10 cellular contexts compared by ENCODE assay signal in genomic region chr3:127738192-127738840, GRCh38.
DNase-seq lines count a peak whose midpoint lies in the region; ATAC-seq and TF ChIP-seq lines count a peak whose summit lies in the region.
"Had no signal": no experiment of that assay in that cellular context is flagged by ENCODE, and none has a peak within 500 bp of the region (broad histone marks: within the 10 kb centered on the region; RNA-seq: fewer than 3 reads in every experiment).

No MANE protein-coding gene starts in this region.

- no peak overlapping the region for H2AK5ac ChIP-seq in H9 (ENCODE audit: insufficient read length, low read length)

- TF ChIP-seq CTCF in MM.1S (IDR thresholded peaks at IDR 0.05; ENCODE audit: low read length) (no peak), coronary artery (IDR thresholded peaks at IDR 0.05) (no peak), glutamatergic neuron (IDR thresholded peaks at IDR 0.05; ENCODE audit: partially characterized antibody, unreplicated experiment) (no peak), H9 (conservative IDR thresholded peaks at IDR 0.05) (no peak)

- H3K18ac ChIP-seq in H9 (ENCODE audit: insufficient read length, low read depth, low read length) = no peak overlapping the region

- ATAC-seq in HG03175 (IDR thresholded peaks at IDR 0.05; ENCODE audit: unreplicated experiment) = no peak
- ATAC-seq: activated naive CD4-positive, alpha-beta T cell treated with anti-CD3 and anti-CD28 coated beads, Interleukin-2, amount 50 U/mL, for 72 hours had no signal

- H3K4me2 ChIP-seq in BLaER1 treated with 17β-estradiol and CSF1 and Interleukin-3, amounts not matched to agents 10 nM and 100 nM = peak overlapping the region in 9 of 11 experiments; percentile 15 to 98 (median 51); a peak in 12 of 22 replicates
- H3K4me2 ChIP-seq in MM.1S (ENCODE audit: low read depth, low read length) = no peak overlapping the region
- no peak overlapping the region for H3K4me2 ChIP-seq in H9 (ENCODE audit: insufficient read depth, insufficient read length, low read length)

- H3K27me3 ChIP-seq in BLaER1 treated with 17β-estradiol and CSF1 and Interleukin-3, amounts not matched to agents 10 nM and 100 nM = peaks cover 0 to 14% (median 0%) of the 10 kb centered on the region in 11 experiments; a peak in 6 of 22 replicates
- H3K27me3 ChIP-seq in MM.1S (replicated peaks; ENCODE audit: insufficient read depth, low read length) (no peaks in the 10 kb centered on the region), muscle layer of duodenum (ENCODE audit: low read depth, low read length) (no peaks in the 10 kb centered on the region), H9 (ENCODE audit: insufficient read depth, low read length) (no peaks in the 10 kb centered on the region)

- no peaks in the 10 kb centered on the region for H3K9me3 ChIP-seq in BLaER1 treated with 17β-estradiol and CSF1 and Interleukin-3, amounts not matched to agents 10 nM and 100 nM (replicated peaks in 1 of 11)
- H3K9me3 ChIP-seq in MM.1S (replicated peaks; ENCODE audit: insufficient read depth, low read length) (no peaks in the 10 kb centered on the region), muscle layer of duodenum (ENCODE audit: control insufficient read depth in 1 of 2, low read length in 2 of 2) (no peaks in the 10 kb centered on the region), H9 (ENCODE audit: control insufficient read depth, low read depth, low read length) (no peaks in the 10 kb centered on the region)

- H2BK12ac ChIP-seq in H9 (ENCODE audit: insufficient read length, low read depth, low read length) = no peak overlapping the region

- no peaks in the 10 kb centered on the region for H3K36me3 ChIP-seq in BLaER1 treated with 17β-estradiol and CSF1 and Interleukin-3, amounts not matched to agents 10 nM and 100 nM
- H3K36me3 ChIP-seq in MM.1S (replicated peaks; ENCODE audit: insufficient read depth, low read length) = no peaks in the 10 kb centered on the region
- H3K36me3 ChIP-seq in muscle layer of duodenum (ENCODE audit: control insufficient read depth in 1 of 2, insufficient read depth in 2 of 2, low read length in 2 of 2) = no peaks in the 10 kb centered on the region

- H3K27ac Mint-ChIP-seq in glutamatergic neuron (ENCODE audit: unreplicated experiment) (no peak overlapping the region), H9 (no peak overlapping the region)
- H3K27ac Mint-ChIP-seq: activated naive CD4-positive, alpha-beta T cell treated with anti-CD3 and anti-CD28 coated beads, Interleukin-2, amount 50 U/mL, for 72 hours; T-helper 1 cell treated with Interleukin-12 subunit alpha and Interleukin-12 subunit beta and Interleukin-4 antibody, amounts not matched to agents 30 μg/mL and 1 μg/mL, for 36 hours had no signal

- no peak overlapping the region for H4K91ac ChIP-seq in H9 (ENCODE audit: insufficient read length, low read depth, low read length)

- no peak overlapping the region for H2BK20ac ChIP-seq in H9 (ENCODE audit: low read depth, low read length, poor library complexity, severe bottlenecking)

- H3K23ac ChIP-seq in H9 (ENCODE audit: insufficient read length, low read depth, low read length) = no peak overlapping the region

- H2BK15ac ChIP-seq in H9 (ENCODE audit: low read depth, low read length) = no peak overlapping the region

- H3K4me1 ChIP-seq in BLaER1 treated with 17β-estradiol and CSF1 and Interleukin-3, amounts not matched to agents 10 nM and 100 nM = peaks cover 41 to 76% (median 48%) of the 10 kb centered on the region in 10 experiments
- H3K4me1 ChIP-seq in MM.1S (ENCODE audit: low read length) (peaks cover 34% of the 10 kb centered on the region), muscle layer of duodenum (ENCODE audit: control insufficient read depth in 1 of 2, insufficient read depth in 2 of 2, low read length in 2 of 2) (peaks cover 14 to 35% of the 10 kb centered on the region in 2 donors), H9 (ENCODE audit: insufficient read depth, low read length) (no peaks in the 10 kb centered on the region)

- peaks cover 21% of the 10 kb centered on the region for H3K4me1 Mint-ChIP-seq in glutamatergic neuron (ENCODE audit: low read depth, unreplicated experiment)
- peaks cover 22 to 24% of the 10 kb centered on the region in 2 experiments for H3K4me1 Mint-ChIP-seq in H9

- H3K9me3 Mint-ChIP-seq in glutamatergic neuron (ENCODE audit: unreplicated experiment) (no peaks in the 10 kb centered on the region), H9 (no peaks in the 10 kb centered on the region; a peak in 1 of 5 replicates)
- H3K9me3 Mint-ChIP-seq: activated naive CD4-positive, alpha-beta T cell treated with anti-CD3 and anti-CD28 coated beads, Interleukin-2, amount 50 U/mL, for 72 hours; T-helper 1 cell treated with Interleukin-12 subunit alpha and Interleukin-12 subunit beta and Interleukin-4 antibody, amounts not matched to agents 30 μg/mL and 1 μg/mL, for 36 hours had no signal

- no peak overlapping the region for H2BK120ac ChIP-seq in H9 (ENCODE audit: low read depth, low read length, poor library complexity, severe bottlenecking)

- no peak overlapping the region for H3K14ac ChIP-seq in H9 (ENCODE audit: insufficient read depth, low read length)

- H4K5ac ChIP-seq in H9 (ENCODE audit: insufficient read length, low read depth, low read length) = no peak overlapping the region

- H3K27me3 Mint-ChIP-seq in glutamatergic neuron (ENCODE audit: unreplicated experiment) (peaks cover 7% of the 10 kb centered on the region), H9 (ENCODE audit: low read depth) (peaks cover 25% of the 10 kb centered on the region)

- H2AFZ ChIP-seq in MM.1S (ENCODE audit: low read length) (peak overlapping the region; percentile 54), H9 (ENCODE audit: low read length) (no peak overlapping the region)

- H3K4me3 Mint-ChIP-seq in glutamatergic neuron (ENCODE audit: unreplicated experiment) (no peak overlapping the region), H9 (no peak overlapping the region)
- H3K4me3 Mint-ChIP-seq: T-helper 1 cell treated with Interleukin-12 subunit alpha and Interleukin-12 subunit beta and Interleukin-4 antibody, amounts not matched to agents 30 μg/mL and 1 μg/mL, for 36 hours had no signal

- H3K23me2 ChIP-seq in H9 (ENCODE audit: insufficient read length, low read depth, low read length, poor library complexity, severe bottlenecking) = no peaks in the 10 kb centered on the region

- H4K20me1 ChIP-seq in BLaER1 treated with 17β-estradiol and CSF1 and Interleukin-3, amounts not matched to agents 10 nM and 100 nM = no peaks in the 10 kb centered on the region; a peak in 1 of 22 replicates
- H4K20me1 ChIP-seq in MM.1S (ENCODE audit: insufficient read depth, low read length) = no peaks in the 10 kb centered on the region
- H4K20me1 ChIP-seq in H9 (ENCODE audit: control insufficient read depth, insufficient read depth, insufficient read length) = no peaks in the 10 kb centered on the region

- no peaks in the 10 kb centered on the region for H3K36me3 Mint-ChIP-seq in glutamatergic neuron (ENCODE audit: unreplicated experiment)
- H3K36me3 Mint-ChIP-seq in H9 (ENCODE audit: insufficient read depth in 1 of 3, low read depth in 3 of 3) = no peaks in the 10 kb centered on the region
- H3K36me3 Mint-ChIP-seq: activated naive CD4-positive, alpha-beta T cell treated with anti-CD3 and anti-CD28 coated beads, Interleukin-2, amount 50 U/mL, for 72 hours had no signal

- H3T11ph ChIP-seq in H9 (ENCODE audit: low read length) = no peak overlapping the region

- no peaks in the 10 kb centered on the region for H3K79me1 ChIP-seq in H9 (ENCODE audit: insufficient read depth, low read depth, low read length, poor library complexity, severe bottlenecking)

- peak overlapping the region in 4 of 11 experiments; percentile 0 to 61 (median 34); a peak in 5 of 22 replicates for H3K27ac ChIP-seq in BLaER1 treated with 17β-estradiol and CSF1 and Interleukin-3, amounts not matched to agents 10 nM and 100 nM
- H3K27ac ChIP-seq in MM.1S (ENCODE audit: low read length) (no peak overlapping the region), coronary artery (peak overlapping the region; percentile 47 to 72), muscle layer of duodenum (ENCODE audit: low read length) (peak overlapping the region; percentile 45), H9 (ENCODE audit: insufficient read length, low read depth, low read length) (no peak overlapping the region)

- no peak for DNase-seq in MM.1S
- DNase-seq in coronary artery (ENCODE audit: low spot score) = no peak
- DNase-seq in glutamatergic neuron = no peak
- DNase-seq in H9 = no peak
- no peak for DNase-seq in stimulated activated naive CD4-positive, alpha-beta T cell treated with Interleukin-2 at 50 U/mL for 16 hours (lab: John Stamatoyannopoulos, UW)

- no peak overlapping the region for H3K4me3 ChIP-seq in BLaER1 treated with 17β-estradiol and CSF1 and Interleukin-3, amounts not matched to agents 10 nM and 100 nM
- H3K4me3 ChIP-seq in MM.1S (ENCODE audit: low read length) = no peak overlapping the region
- no peak overlapping the region for H3K4me3 ChIP-seq in coronary artery
- no peak overlapping the region for H3K4me3 ChIP-seq in muscle layer of duodenum (ENCODE audit: low read depth in 1 of 2, low read length in 2 of 2)

- H4K8ac ChIP-seq in H9 (replicated peaks; ENCODE audit: insufficient read length, low read depth, low read length) = no peak overlapping the region

- H3K9me2 ChIP-seq in MM.1S (replicated peaks; ENCODE audit: insufficient read depth, low read length) = no peaks in the 10 kb centered on the region

- H3K79me2 ChIP-seq in MM.1S (ENCODE audit: low read length) (peaks cover 24% of the 10 kb centered on the region), H9 (ENCODE audit: insufficient read depth, low read length) (no peaks in the 10 kb centered on the region)

- H3F3A ChIP-seq in MM.1S (ENCODE audit: insufficient read depth, low read length) = peaks cover 14% of the 10 kb centered on the region

- peak overlapping the region in 2 of 11 experiments; percentile 48 to 54; a peak in 2 of 22 replicates for H3K9ac ChIP-seq in BLaER1 treated with 17β-estradiol and CSF1 and Interleukin-3, amounts not matched to agents 10 nM and 100 nM
- H3K9ac ChIP-seq in MM.1S (ENCODE audit: low read length) (no peak overlapping the region), H9 (ENCODE audit: extremely low read depth, insufficient read length, low read length) (no peak overlapping the region)

- H3K4ac ChIP-seq in H9 (ENCODE audit: low read depth, low read length) = no peak overlapping the region

- no CpG with 5 or more reads among the region's 8 CpGs for WGBS in H9 (ENCODE audit: extremely low coverage, insufficient read length, low lambda C conversion rate)

- no peak overlapping the region for H3K56ac ChIP-seq in H9 (ENCODE audit: insufficient read length, low read depth, low read length)

- H2BK5ac ChIP-seq in H9 (ENCODE audit: insufficient read length, low read length) = no peak overlapping the region

Comparison
In these comparisons a context has a peak if more than half of its experiments do, and no peak if none do; other contexts are left out.
1. H3K27ac ChIP-seq: peak in coronary artery (2 of 2) and muscle layer of duodenum (single experiment); none in MM.1S (single experiment) and H9 (single experiment).
2. H3K4me2 ChIP-seq: peak in BLaER1 treated with 17β-estradiol and CSF1 and Interleukin-3, amounts not matched to agents 10 nM and 100 nM (9 of 11); none in MM.1S (single experiment) and H9 (single experiment).